ENCODE assay signal across 1 cellular context in the genomic region with DNA sequence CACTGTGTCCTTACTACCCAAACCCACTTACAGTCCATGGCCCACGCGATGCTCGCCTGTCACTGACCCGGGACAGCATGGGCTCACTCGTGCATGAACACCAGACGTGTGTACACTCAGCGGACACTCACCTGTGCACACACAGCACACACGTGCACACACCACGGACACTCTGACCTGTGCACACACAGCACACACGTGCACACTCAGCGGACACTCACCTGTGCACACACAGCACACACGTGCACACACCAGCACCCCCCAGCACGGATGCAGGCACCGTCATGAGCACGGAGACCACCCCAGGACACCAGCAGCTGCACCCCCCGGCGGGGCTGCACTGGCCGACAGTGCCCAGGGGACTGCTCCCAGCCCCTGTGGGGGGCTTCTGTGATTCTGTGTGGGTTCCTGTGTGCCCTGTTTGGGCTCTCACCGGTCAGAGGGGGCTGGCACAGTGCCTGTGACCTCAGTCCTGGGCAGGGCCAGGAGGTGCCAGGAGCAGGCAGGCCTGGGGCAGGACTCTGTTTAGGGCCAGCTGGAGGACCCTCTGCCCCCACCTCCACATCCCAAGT.
TF ChIP-seq lines count a peak whose summit lies in the region.

No MANE protein-coding gene starts in this region.

TF ChIP-seq in endothelial cell of umbilical vein, 7 proteins besides CTCF, POLR2A, EP300 and RAD21:
- TF ChIP-seq EZH2 (IDR thresholded peaks at IDR 0.05; ENCODE audit: borderline replicate concordance, low read depth, low read length, severe bottlenecking) (no peak), FOS (IDR thresholded peaks at IDR 0.05; ENCODE audit: borderline replicate concordance, insufficient read depth, low read length) (no peak), GATA2 (IDR thresholded peaks at IDR 0.05; ENCODE audit: insufficient read depth, insufficient read length, low read depth, low read length) (no peak)
